7 cellular contexts compared by ENCODE assay signal in the genomic region with DNA sequence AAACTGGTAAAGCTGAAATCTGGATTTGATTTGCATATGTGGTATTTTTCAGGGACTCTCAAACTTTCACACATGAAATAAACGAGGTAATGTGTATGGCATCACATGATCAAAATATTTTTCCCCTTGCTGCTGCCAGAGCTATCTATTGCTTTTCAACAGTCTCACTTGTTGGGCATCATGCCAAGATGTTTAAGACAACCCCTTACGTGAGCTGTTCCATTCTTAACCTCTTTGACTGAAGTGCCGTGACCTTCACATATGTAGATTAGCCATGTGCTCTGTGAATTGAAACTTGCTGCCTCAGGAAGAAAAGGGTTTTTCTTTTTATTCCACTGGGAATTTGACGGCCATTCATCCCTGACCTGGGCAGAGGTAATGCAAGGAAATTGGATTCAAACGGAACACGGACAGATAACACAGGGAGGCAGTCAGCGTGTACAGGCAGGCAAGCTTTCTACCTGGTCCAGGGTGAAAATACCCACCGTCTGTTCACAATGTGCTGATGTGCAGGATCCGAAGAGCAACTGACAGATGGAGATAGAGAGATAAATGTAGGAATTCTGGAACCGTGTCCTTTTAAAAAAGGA. TPM values are rescaled to one million over a fixed set of nuclear protein-coding genes. Genes with fewer than 3 reads are reported as not detected.
DNase-seq lines count a peak whose midpoint lies in the region; ATAC-seq and TF ChIP-seq lines count a peak whose summit lies in the region.

No MANE protein-coding gene starts in this region.

- intact Hi-C loops in activated B cell treated with CpG ODN at 0.5 μM for 24 hours (cut with micrococcal nuclease), result loop anchor here (1.0 to 5.0 kb wide), 2 partner anchors 11 to 126 kb away; no protein-coding TSS in a partner anchor

- TF ChIP-seq CTCF in GM23338 (conservative IDR thresholded peaks at IDR 0.05; ENCODE audit: low read depth in 2 of 2), result no peak
- no peak for TF ChIP-seq CTCF in activated B cell treated with CpG ODN at 0.5 μM for 24 hours (IDR thresholded peaks at IDR 0.05)
- no peak for TF ChIP-seq CTCF in tibial nerve (IDR thresholded peaks at IDR 0.05)

- no peaks in the 10 kb centered on the region for H3K36me3 Mint-ChIP-seq in GM23338 (ENCODE audit: low read depth)
- peaks cover 13% of the 10 kb centered on the region for H3K36me3 Mint-ChIP-seq in activated B cell treated with CpG ODN at 0.5 μM for 24 hours (ENCODE audit: low read depth)

- H3K79me2 ChIP-seq in GM23338 (replicated peaks; ENCODE audit: insufficient read depth), result peaks cover 100% of the 10 kb centered on the region

- WGBS in tibial nerve, 2 donors, result 22% methylated on average over 10 of the region's 10 CpGs

- no peak for TF ChIP-seq EP300 in tibial nerve (IDR thresholded peaks at IDR 0.05)

- H3K27me3 Mint-ChIP-seq in GM23338 (ENCODE audit: insufficient read depth, low read depth, poor library complexity) (peaks cover 6% of the 10 kb centered on the region), activated B cell treated with CpG ODN at 0.5 μM for 24 hours (no peaks in the 10 kb centered on the region)

- ATAC-seq in GM18519 (IDR thresholded peaks at IDR 0.05; ENCODE audit: low FRiP score, unreplicated experiment) (peak; percentile 57), GM23338 (peak; percentile 72), activated B cell treated with CpG ODN at 0.5 μM for 24 hours (ENCODE audit: low read depth) (peak; percentile 74), GM21528 (IDR thresholded peaks at IDR 0.05; ENCODE audit: low FRiP score, unreplicated experiment) (no peak)

- H2AFZ ChIP-seq in GM23338, result no peak overlapping the region

- H4K20me1 ChIP-seq in GM23338 (replicated peaks; ENCODE audit: insufficient read depth), result peaks cover 26% of the 10 kb centered on the region

- H3K4me1 Mint-ChIP-seq in GM23338, result peaks cover 83% of the 10 kb centered on the region
- peaks cover 100% of the 10 kb centered on the region for H3K4me1 Mint-ChIP-seq in activated B cell treated with CpG ODN at 0.5 μM for 24 hours

- no peaks in the 10 kb centered on the region for H3K9me3 ChIP-seq in tibial nerve

- H3K9me3 Mint-ChIP-seq in GM23338, result no peaks in the 10 kb centered on the region; the same call in 2 of the 3 replicates
- H3K9me3 Mint-ChIP-seq in activated B cell treated with CpG ODN at 0.5 μM for 24 hours, result no peaks in the 10 kb centered on the region

- peak overlapping the region; percentile 31 for H3K4me3 ChIP-seq in GM23338
- H3K4me3 ChIP-seq in tibial nerve, result no peak overlapping the region

- H3K4me3 Mint-ChIP-seq in GM23338, result peak overlapping the region; percentile 55
- peak overlapping the region; percentile 77 for H3K4me3 Mint-ChIP-seq in activated B cell treated with CpG ODN at 0.5 μM for 24 hours

- H3F3A ChIP-seq in GM23338 (replicated peaks; ENCODE audit: low read depth), result no peaks in the 10 kb centered on the region

- H3K27ac ChIP-seq in GM23338 (ENCODE audit: low read depth) (no peak overlapping the region), tibial nerve (no peak overlapping the region)

- H3K36me3 ChIP-seq in GM23338 (ENCODE audit: insufficient read depth) (no peaks in the 10 kb centered on the region), tibial nerve (no peaks in the 10 kb centered on the region)

- H3K4me2 ChIP-seq in GM23338, result peak overlapping the region; percentile 44

- DNase-seq in GM23338 (ENCODE audit: low spot score) (peak; percentile 75), NCI-H1105 treated with DMSO at 0.1 percent for 48 hours (lab: John Stamatoyannopoulos, UW) (peak; percentile 100), activated B cell treated with CpG ODN at 0.5 μM for 24 hours (no peak), iris pigment epithelial cell (ENCODE audit: low read depth) (peak; percentile 82), tibial nerve (ENCODE audit: low spot score in 2 of 2) (no peak)

- CTCF ChIA-PET in activated B cell treated with CpG ODN at 0.5 μM for 24 hours (lab: Charles Lee), result interaction anchor here (1.1 to 2.0 kb wide), 2 partner anchors 11 to 16 kb away, joined by 4 read pairs; no protein-coding TSS in a partner anchor

- POLR2A ChIA-PET in activated B cell treated with CpG ODN at 0.5 μM for 24 hours (lab: Charles Lee), result interaction anchor here (0.5 to 2.2 kb wide), 9 partner anchors 9 to 104 kb away, joined by 3 to 19 read pairs (median 7); a partner anchor contains a TSS

- H3K27me3 ChIP-seq in GM23338 (ENCODE audit: insufficient read depth), result no peaks in the 10 kb centered on the region
- no peaks in the 10 kb centered on the region for H3K27me3 ChIP-seq in tibial nerve

- H3K4me1 ChIP-seq in GM23338 (ENCODE audit: insufficient read depth) (peaks cover 75% of the 10 kb centered on the region), tibial nerve (peaks cover 0 to 93% (median 37%) of the 10 kb centered on the region in 4 donors)

- 0 out of 2 replicates have a peak overlapping the region, but pooled peaks have one; percentile 38 for H3K27ac Mint-ChIP-seq in GM23338
- H3K27ac Mint-ChIP-seq in activated B cell treated with CpG ODN at 0.5 μM for 24 hours, result peak overlapping the region; percentile 86

- TF ChIP-seq POLR2A in tibial nerve (IDR thresholded peaks at IDR 0.05), result no peak

- H3K9me2 ChIP-seq in GM23338 (ENCODE audit: insufficient read depth), result no peaks in the 10 kb centered on the region

TF ChIP-seq in GM23338, 12 proteins besides CTCF, POLR2A, EP300 and RAD21 (continues in another document):
- TF ChIP-seq, protein P1, sequence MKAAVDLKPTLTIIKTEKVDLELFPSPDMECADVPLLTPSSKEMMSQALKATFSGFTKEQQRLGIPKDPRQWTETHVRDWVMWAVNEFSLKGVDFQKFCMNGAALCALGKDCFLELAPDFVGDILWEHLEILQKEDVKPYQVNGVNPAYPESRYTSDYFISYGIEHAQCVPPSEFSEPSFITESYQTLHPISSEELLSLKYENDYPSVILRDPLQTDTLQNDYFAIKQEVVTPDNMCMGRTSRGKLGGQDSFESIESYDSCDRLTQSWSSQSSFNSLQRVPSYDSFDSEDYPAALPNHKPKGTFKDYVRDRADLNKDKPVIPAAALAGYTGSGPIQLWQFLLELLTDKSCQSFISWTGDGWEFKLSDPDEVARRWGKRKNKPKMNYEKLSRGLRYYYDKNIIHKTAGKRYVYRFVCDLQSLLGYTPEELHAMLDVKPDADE (IDR thresholded peaks at IDR 0.05), result no peak
- TF ChIP-seq JUNB (IDR thresholded peaks at IDR 0.05; ENCODE audit: unreplicated experiment) (no peak), ZNF114 (CRISPR knock-in tag; IDR thresholded peaks at IDR 0.05) (no peak)

RNA-seq across cellular contexts. Expression of a gene that starts 14.2 kb away (rescaled TPM):
- total RNA-seq in GM23338 (2014; rRNA removed; shearing (Covaris generic)), result 72.2 and 82.4 TPM in 2 replicates
- polyA plus RNA-seq in GM23338 (2016; fragmentation: Nextera tagmentation; extraction: Ambion mirVana), result 53.3 and 59.3 TPM in 2 replicates
- total RNA-seq in activated B cell treated with CpG ODN at 0.5 μM for 24 hours, result 194 and 248 TPM in 2 replicates
- 100 to 1,000 TPM in 3 of 4 donors, 10 to 100 TPM in 1; 91.5 to 123 (median 110) TPM for total RNA-seq in tibial nerve

Comparison
In these comparisons a context has a peak if more than half of its experiments do, and no peak if none do; other contexts are left out.
1. DNase-seq: peak in GM23338 (single experiment), NCI-H1105 treated with DMSO at 0.1 percent for 48 hours (single experiment) and iris pigment epithelial cell (single experiment); none in activated B cell treated with CpG ODN at 0.5 μM for 24 hours (single experiment) and tibial nerve (0 of 2).